Comparison of ENCODE assay signal across 13 cellular contexts in the genomic region with DNA sequence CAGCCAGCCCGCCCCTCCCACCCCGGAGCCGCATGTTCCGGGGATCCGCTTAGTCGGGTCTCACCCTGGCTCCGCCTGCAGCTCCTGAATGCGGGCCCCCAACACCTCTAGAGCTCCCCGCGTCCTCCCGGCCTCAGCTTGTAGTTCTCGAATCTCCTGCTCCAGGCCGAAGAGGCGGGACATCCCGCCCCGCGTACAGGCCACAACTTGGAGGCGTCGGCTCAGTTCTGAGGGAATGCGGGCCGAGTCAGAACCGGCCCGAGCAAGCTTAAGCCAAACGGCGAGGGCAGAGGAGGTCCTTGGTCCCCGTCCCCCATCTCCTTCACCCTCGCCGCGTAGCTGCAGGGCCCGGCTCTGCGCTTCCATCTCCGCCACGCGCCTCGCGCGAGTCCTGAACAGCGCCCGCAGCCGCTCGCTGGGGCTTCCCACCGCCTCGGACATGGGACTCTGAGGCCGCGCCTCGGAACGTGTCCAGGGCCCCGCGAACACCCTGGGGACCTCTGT. TPM values are rescaled to one million over a fixed set of nuclear protein-coding genes. Genes with fewer than 3 reads are reported as not detected.
DNase-seq lines count a peak whose midpoint lies in the region; ATAC-seq and TF ChIP-seq lines count a peak whose summit lies in the region.
"Had no signal": no experiment of that assay in that cellular context is flagged by ENCODE, and none has a peak within 500 bp of the region (broad histone marks: within the 10 kb centered on the region; RNA-seq: fewer than 3 reads in every experiment).

No MANE protein-coding gene starts in this region.

- H3K9me3 Mint-ChIP-seq in Caco-2 (ENCODE audit: unreplicated experiment) = no peaks in the 10 kb centered on the region
- no peaks in the 10 kb centered on the region for H3K9me3 Mint-ChIP-seq in activated T-cell treated with anti-CD3 and anti-CD28 coated beads, Interleukin-2, amount 50 U/mL, for 72 hours
- H3K9me3 Mint-ChIP-seq: activated T-cell treated with anti-CD3 and anti-CD28 coated beads, Interleukin-2, amount 50 U/mL, for 4 hours; effector memory CD8-positive, alpha-beta T cell had no signal

- H3K36me3 ChIP-seq in Caco-2 (ENCODE audit: control insufficient read depth, insufficient read depth, low read length) = no peaks in the 10 kb centered on the region; the same call in 1 of the 2 replicates
- peaks cover 4% of the 10 kb centered on the region for H3K36me3 ChIP-seq in breast epithelium
- peaks cover 18 to 27% (median 20%) of the 10 kb centered on the region in 3 donors for H3K36me3 ChIP-seq in skeletal muscle tissue (ENCODE audit: control insufficient read depth in 3 of 3, insufficient read depth in 3 of 3, low read length in 3 of 3)
- H3K36me3 ChIP-seq: BE2C had no signal

- peaks cover 78% of the 10 kb centered on the region for H3K36me3 Mint-ChIP-seq in Caco-2 (ENCODE audit: insufficient read depth, unreplicated experiment)
- H3K36me3 Mint-ChIP-seq in activated T-cell treated with anti-CD3 and anti-CD28 coated beads, Interleukin-2, amount 50 U/mL, for 72 hours (ENCODE audit: insufficient read depth in 2 of 2) = peaks cover 0 to 12% of the 10 kb centered on the region in 2 donors

- no peaks in the 10 kb centered on the region for H3K4me1 ChIP-seq in Caco-2
- no peaks in the 10 kb centered on the region for H3K4me1 ChIP-seq in breast epithelium
- peaks cover 9 to 37% (median 27%) of the 10 kb centered on the region in 3 donors for H3K4me1 ChIP-seq in skeletal muscle tissue (ENCODE audit: control insufficient read depth in 3 of 3, insufficient read depth in 3 of 3, low read length in 3 of 3)
- H3K4me1 ChIP-seq: BE2C had no signal

- H3K27ac Mint-ChIP-seq in Caco-2 (ENCODE audit: unreplicated experiment) = peak overlapping the region; percentile 57
- H3K27ac Mint-ChIP-seq in activated T-cell treated with anti-CD3 and anti-CD28 coated beads, Interleukin-2, amount 50 U/mL, for 72 hours = no peak overlapping the region

- intact Hi-C loops in Caco-2 (cut with micrococcal nuclease; ENCODE audit: unreplicated experiment) (no loop called here), breast epithelium (cut with DNase I; ENCODE audit: low total_unique reads) (no loop called here)

- DNase-seq in Caco-2 = no peak
- DNase-seq in breast epithelium (ENCODE audit: low spot score in 2 of 2) = no peak
- peak; percentile 22 for DNase-seq in iPS-NIHi7 (ENCODE audit: extremely low spot score)
- no peak for DNase-seq in DMS79 treated with DMSO at 0.1 percent for 48 hours (lab: John Stamatoyannopoulos, UW)
- DNase-seq in DMS153 treated with DMSO at 0.1 percent for 48 hours (lab: John Stamatoyannopoulos, UW; ENCODE audit: unreplicated experiment) = no peak
- DNase-seq in activated T-cell treated with anti-CD3 and anti-CD28 coated beads, Interleukin-2, amount 50 U/mL, for 72 hours = no peak
- DNase-seq: activated T-cell treated with anti-CD3 and anti-CD28 coated beads, Interleukin-2, amount 50 U/mL, for 4 hours; BE2C; effector memory CD8-positive, alpha-beta T cell; nucleus accumbens; SW 1271 had no signal

- CTCF ChIA-PET in Caco-2 (lab: Charles Lee) = interaction anchor here (0.7 kb wide), 1 partner anchor 624 kb away, joined by 3 read pairs; no protein-coding TSS in a partner anchor

- no peaks in the 10 kb centered on the region for H3K27me3 Mint-ChIP-seq in Caco-2 (ENCODE audit: insufficient read depth, unreplicated experiment)
- H3K27me3 Mint-ChIP-seq in activated T-cell treated with anti-CD3 and anti-CD28 coated beads, Interleukin-2, amount 50 U/mL, for 72 hours (ENCODE audit: low read depth) = no peaks in the 10 kb centered on the region
- H3K27me3 Mint-ChIP-seq: effector memory CD8-positive, alpha-beta T cell had no signal

- no peak for TF ChIP-seq POLR2A in breast epithelium (IDR thresholded peaks at IDR 0.05)

- H3K4me1 Mint-ChIP-seq in Caco-2 (ENCODE audit: low read depth, unreplicated experiment) = no peaks in the 10 kb centered on the region
- no peaks in the 10 kb centered on the region for H3K4me1 Mint-ChIP-seq in activated T-cell treated with anti-CD3 and anti-CD28 coated beads, Interleukin-2, amount 50 U/mL, for 72 hours (ENCODE audit: low read depth)

- no TSS peak for BruUV-seq in Caco-2 (replicated peaks; lab: Mats Ljungman, UMichigan)

- no peak overlapping the region for H3K4me3 Mint-ChIP-seq in Caco-2 (ENCODE audit: unreplicated experiment)
- no peak overlapping the region for H3K4me3 Mint-ChIP-seq in activated T-cell treated with anti-CD3 and anti-CD28 coated beads, Interleukin-2, amount 50 U/mL, for 72 hours
- H3K4me3 Mint-ChIP-seq: activated T-cell treated with anti-CD3 and anti-CD28 coated beads, Interleukin-2, amount 50 U/mL, for 4 hours; effector memory CD8-positive, alpha-beta T cell had no signal

- no peak for TF ChIP-seq CTCF in Caco-2 (IDR thresholded peaks at IDR 0.05; ENCODE audit: insufficient read depth in 1 of 2, low read depth in 1 of 2, low read length in 1 of 2, severe bottlenecking in 1 of 2, unreplicated experiment in 1 of 2)
- no peak for TF ChIP-seq CTCF in breast epithelium (IDR thresholded peaks at IDR 0.05)

- H3K27ac ChIP-seq in breast epithelium (peak overlapping the region in 1 of 2 donors; percentile 69), skeletal muscle tissue (ENCODE audit: low read depth, low read length) (no peak overlapping the region)

- H3K9ac ChIP-seq in skeletal muscle tissue (ENCODE audit: low read depth in 1 of 3, low read length in 3 of 3) = peak overlapping the region in 2 of 3 donors; percentile 21 to 54

- H3K27me3 ChIP-seq in Caco-2 (replicated peaks; ENCODE audit: control insufficient read depth, insufficient read depth, low read length) = no peaks in the 10 kb centered on the region
- no peaks in the 10 kb centered on the region for H3K27me3 ChIP-seq in breast epithelium
- H3K27me3 ChIP-seq in skeletal muscle tissue (ENCODE audit: control insufficient read depth in 3 of 3, insufficient read depth in 3 of 3, low read length in 3 of 3) = no peaks in the 10 kb centered on the region
- H3K27me3 ChIP-seq: BE2C had no signal

- H3K9me3 ChIP-seq in Caco-2 = no peaks in the 10 kb centered on the region
- H3K9me3 ChIP-seq in breast epithelium = no peaks in the 10 kb centered on the region
- no peaks in the 10 kb centered on the region for H3K9me3 ChIP-seq in skeletal muscle tissue (ENCODE audit: control insufficient read depth in 3 of 3, low read length in 3 of 3)
- H3K9me3 ChIP-seq: BE2C had no signal

- H3K4me3 ChIP-seq in Caco-2 (ENCODE audit: low read depth, low read length) (no peak overlapping the region), breast epithelium (peak overlapping the region; percentile 19 to 60 (median 20)), skeletal muscle tissue (ENCODE audit: low read length in 3 of 3) (peak overlapping the region; percentile 19 to 43 (median 41))

- ATAC-seq in GM19328 (IDR thresholded peaks at IDR 0.05; ENCODE audit: unreplicated experiment) = no peak
- ATAC-seq in activated T-cell treated with anti-CD3 and anti-CD28 coated beads, Interleukin-2, amount 50 U/mL, for 72 hours (replicated peaks in 1 of 2) = no peak
- ATAC-seq: activated T-cell treated with anti-CD3 and anti-CD28 coated beads, Interleukin-2, amount 50 U/mL, for 4 hours; effector memory CD8-positive, alpha-beta T cell had no signal

- POLR2A ChIA-PET in Caco-2 (lab: Charles Lee) = no interaction called here

RNA-seq across cellular contexts. Expression of gene CCDC17, which starts 0.9 kb away (rescaled TPM):
- total RNA-seq in Caco-2 (2022) (1.9 and 2.4 TPM in 2 replicates), breast epithelium (1 to 10 TPM; 2.3 to 5.7 (median 4.5) TPM), skeletal muscle tissue (0.52 TPM)
- 1 to 10 TPM; 5.2 to 5.9 TPM for total RNA-seq in activated T-cell treated with anti-CD3 and anti-CD28 coated beads, Interleukin-2, amount 50 U/mL, for 72 hours

RNA-seq across cellular contexts. Expression of gene NASP, which starts 39.1 kb away (rescaled TPM):
- total RNA-seq in Caco-2 (2022) = 174 and 183 TPM in 2 replicates
- total RNA-seq in breast epithelium = 10 to 100 TPM; 83.4 to 96.7 (median 91.0) TPM
- 36.5 TPM for total RNA-seq in skeletal muscle tissue
- total RNA-seq in activated T-cell treated with anti-CD3 and anti-CD28 coated beads, Interleukin-2, amount 50 U/mL, for 72 hours = 100 to 1,000 TPM; 214 to 241 TPM
